Comparison of ENCODE assay signal across 24 cellular contexts in the genomic region with DNA sequence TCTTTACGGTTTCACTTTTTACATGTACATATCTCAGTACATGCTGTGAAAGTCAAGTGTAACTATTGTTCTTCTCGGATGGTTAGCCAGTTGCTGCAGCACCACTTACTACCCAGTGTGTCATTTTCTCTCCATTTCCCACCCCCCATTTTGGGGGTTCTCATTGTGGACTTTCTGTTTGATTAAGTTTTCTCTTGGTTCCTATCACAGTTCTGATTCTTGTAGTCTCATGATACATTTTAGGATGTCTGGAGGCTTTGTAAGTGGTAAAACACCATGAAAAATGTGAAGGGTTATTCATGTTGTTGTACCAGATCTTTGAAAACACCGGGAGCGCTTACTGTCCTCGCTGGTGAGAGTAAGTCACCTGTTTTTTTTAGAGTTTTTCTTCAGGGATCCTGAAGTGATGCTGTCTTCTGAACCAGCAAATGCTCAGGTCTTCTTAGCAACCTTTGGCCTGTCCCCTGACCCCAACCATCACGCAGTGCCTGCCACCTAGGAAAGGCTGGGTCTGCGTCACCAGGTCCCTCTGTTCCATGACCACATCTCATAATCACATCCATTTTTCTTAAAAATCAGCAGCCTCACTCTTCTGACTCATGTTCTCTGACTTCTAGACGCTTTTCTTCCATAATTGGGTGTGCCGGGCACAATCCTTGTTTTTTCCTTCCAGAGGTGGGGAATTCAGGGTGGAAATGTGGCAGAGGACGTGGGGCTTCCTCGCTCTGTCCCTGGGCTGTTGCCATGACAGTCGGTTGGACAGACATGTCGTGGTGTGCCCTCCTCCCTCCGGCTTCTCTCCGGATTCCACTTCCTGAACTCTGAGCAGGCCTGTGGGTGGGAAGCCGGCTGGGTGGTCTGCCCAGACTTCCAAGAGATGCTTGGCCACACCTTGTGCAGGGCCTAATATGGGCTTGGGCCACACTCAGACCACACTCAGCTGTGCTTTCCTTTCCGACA.
DNase-seq lines count a peak whose midpoint lies in the region; ATAC-seq and FAIRE-seq lines count a peak whose summit lies in the region.
"Had no signal": no experiment of that assay in that cellular context is flagged by ENCODE, and none has a peak within 500 bp of the region (broad histone marks: within the 10 kb centered on the region; RNA-seq: fewer than 3 reads in every experiment).

No MANE protein-coding gene starts in this region.

- FAIRE-seq in RCC 7860 (lab: Jason Lieb, UNC) = no peak

- H2AFZ ChIP-seq in neuronal stem cell (ENCODE audit: low read length) = peak overlapping the region; percentile 39
- H2AFZ ChIP-seq: PC-9 had no signal

- H3K79me1 ChIP-seq in neuronal stem cell (ENCODE audit: low read depth, low read length) = no peaks in the 10 kb centered on the region

- DNase-seq in right cardiac atrium = no peak
- DNase-seq in left cardiac atrium = no peak
- no peak for DNase-seq in neuronal stem cell (ENCODE audit: low spot score)
- no peak for DNase-seq in RCC 7860 (ENCODE audit: low spot score)
- no peak for DNase-seq in NCI-H748 treated with DMSO at 0.1 percent for 48 hours (lab: John Stamatoyannopoulos, UW)
- DNase-seq: ACHN; activated B cell treated with CpG ODN at 0.5 μM for 24 hours; activated naive CD4-positive, alpha-beta T cell treated with Interleukin-2 at 50 U/mL for 16 hours; adrenal gland; DMS153; foreskin keratinocyte; H7; heart right ventricle; IMR-90; NCI-H1092; NCI-H1694 treated with DMSO at 0.1 percent for 48 hours; NCI-H2171 treated with DMSO at 0.1 percent for 48 hours; NCI-H510A treated with DMSO at 0.1 percent for 48 hours; PC-9; SHP77; transverse colon had no signal

- no peak overlapping the region for H3K18ac ChIP-seq in neuronal stem cell (ENCODE audit: low read length)

- WGBS in right cardiac atrium = 65% methylated on average over 17 of the region's 17 CpGs
- no CpG with 5 or more reads among the region's 17 CpGs for WGBS in neuronal stem cell (ENCODE audit: extremely low coverage in 2 of 2, insufficient read length in 2 of 2, insufficient replicate concordance in 1 of 2), 2 donors

- H3K4me1 ChIP-seq in right cardiac atrium (ENCODE audit: control insufficient read depth, insufficient read depth, low read length) (peaks cover 3% of the 10 kb centered on the region), duodenal mucosa (ENCODE audit: control insufficient read depth in 1 of 2, insufficient read depth in 2 of 2, low read length in 2 of 2) (no peaks in the 10 kb centered on the region), neuronal stem cell (ENCODE audit: control insufficient read depth in 2 of 2, insufficient read depth in 1 of 2, low read depth in 1 of 2, low read length in 2 of 2) (peaks cover 6 to 9% of the 10 kb centered on the region in 2 donors)
- H3K4me1 ChIP-seq: adrenal gland, foreskin keratinocyte, heart right ventricle, transverse colon had no signal

- H3K9ac ChIP-seq in duodenal mucosa (ENCODE audit: low read depth in 1 of 2, low read length in 2 of 2) (no peak overlapping the region), neuronal stem cell (ENCODE audit: low read depth, low read length, poor library complexity) (no peak overlapping the region)

- no peak overlapping the region for H3K14ac ChIP-seq in neuronal stem cell (ENCODE audit: low read length)

- H3K4me2 ChIP-seq in neuronal stem cell (ENCODE audit: insufficient read depth, low read length, poor library complexity, severe bottlenecking) = no peak overlapping the region
- H3K4me2 ChIP-seq: PC-9 had no signal

- no peak overlapping the region for H2AK5ac ChIP-seq in neuronal stem cell (ENCODE audit: low read depth, low read length)

- no peak overlapping the region for H3K23ac ChIP-seq in neuronal stem cell (ENCODE audit: low read depth, low read length, poor library complexity)

- H3K9me3 ChIP-seq in right cardiac atrium (ENCODE audit: control insufficient read depth, low read length) = no peaks in the 10 kb centered on the region
- peaks cover under 1 to 1% of the 10 kb centered on the region in 2 donors for H3K9me3 ChIP-seq in duodenal mucosa (ENCODE audit: control insufficient read depth in 1 of 2, low read length in 2 of 2)
- peaks cover 0 to under 1% of the 10 kb centered on the region in 2 donors for H3K9me3 ChIP-seq in neuronal stem cell (replicated peaks in 1 of 2; ENCODE audit: control insufficient read depth in 2 of 2, insufficient read depth in 1 of 2, low read depth in 1 of 2, low read length in 2 of 2)
- H3K9me3 ChIP-seq: adrenal gland, transverse colon had no signal

- H3K4me3 ChIP-seq in right cardiac atrium (ENCODE audit: low read length) (no peak overlapping the region), duodenal mucosa (ENCODE audit: low read depth in 1 of 2, low read length in 2 of 2) (no peak overlapping the region), neuronal stem cell (ENCODE audit: low read length in 2 of 2) (no peak overlapping the region)
- H3K4me3 ChIP-seq: adrenal gland, heart right ventricle, PC-9, transverse colon had no signal

- no peak overlapping the region for H4K8ac ChIP-seq in neuronal stem cell (ENCODE audit: low read depth, low read length)

- H3K4ac ChIP-seq in neuronal stem cell (ENCODE audit: low read length) = no peak overlapping the region

- H3K27me3 ChIP-seq in right cardiac atrium (ENCODE audit: control insufficient read depth, insufficient read depth) (no peaks in the 10 kb centered on the region), duodenal mucosa (ENCODE audit: control insufficient read depth in 1 of 2, insufficient read depth in 2 of 2, low read length in 2 of 2) (no peaks in the 10 kb centered on the region), neuronal stem cell (ENCODE audit: control insufficient read depth in 3 of 3, insufficient read depth in 3 of 3, low read depth in 1 of 3, low read length in 3 of 3) (no peaks in the 10 kb centered on the region)
- H3K27me3 ChIP-seq: adrenal gland, foreskin keratinocyte, heart right ventricle, transverse colon had no signal

- H2BK15ac ChIP-seq in neuronal stem cell (ENCODE audit: low read length) = no peak overlapping the region

- no peak overlapping the region for H2BK120ac ChIP-seq in neuronal stem cell (ENCODE audit: low read depth, low read length)

- H3K36me3 ChIP-seq in duodenal mucosa (ENCODE audit: control insufficient read depth in 1 of 2, insufficient read depth in 2 of 2, low read length in 2 of 2) (no peaks in the 10 kb centered on the region), neuronal stem cell (replicated peaks in 1 of 2; ENCODE audit: control insufficient read depth in 2 of 2, insufficient read depth in 2 of 2, low read length in 2 of 2) (no peaks in the 10 kb centered on the region)
- H3K36me3 ChIP-seq: adrenal gland, heart right ventricle, transverse colon had no signal

- no peak overlapping the region for H2BK5ac ChIP-seq in neuronal stem cell (ENCODE audit: low read length)

- H3K27ac ChIP-seq in right cardiac atrium (ENCODE audit: low read length) = no peak overlapping the region
- H3K27ac ChIP-seq in duodenal mucosa (ENCODE audit: low read depth, low read length) = peak overlapping the region; percentile 22
- no peak overlapping the region for H3K27ac ChIP-seq in neuronal stem cell (replicated peaks; ENCODE audit: low read length)
- H3K27ac ChIP-seq: adrenal gland, foreskin keratinocyte, heart right ventricle, PC-9 had no signal

- intact Hi-C loops in right cardiac atrium (cut with DNase I) = no loop called here
- intact Hi-C loops in left cardiac atrium (cut with DNase I) = loop anchor here in 1 of 2 donors (10.0 kb wide), 1 partner anchor 61 kb away; no protein-coding TSS in a partner anchor

- H2BK12ac ChIP-seq in neuronal stem cell (ENCODE audit: low read length) = no peak overlapping the region

- no peak overlapping the region for H4K91ac ChIP-seq in neuronal stem cell (ENCODE audit: low read depth, low read length, poor library complexity)

- ATAC-seq in right cardiac atrium (peak; percentile 30 to 59), left cardiac atrium (no peak), HG03139 (IDR thresholded peaks at IDR 0.05; ENCODE audit: unreplicated experiment) (no peak), GM19463 (IDR thresholded peaks at IDR 0.05; ENCODE audit: unreplicated experiment) (no peak)
- ATAC-seq: foreskin keratinocyte, heart right ventricle had no signal

Comparison
In these comparisons a context has a peak if more than half of its experiments do, and no peak if none do; other contexts are left out.
1. ATAC-seq: peak in right cardiac atrium (2 of 2); none in left cardiac atrium (0 of 2), HG03139 (single experiment) and GM19463 (single experiment).